23 cellular contexts compared by ENCODE assay signal in genomic region chr3:51773529-51773928, GRCh38. TPM values are rescaled to one million over a fixed set of nuclear protein-coding genes. Genes with fewer than 3 reads are reported as not detected.
DNase-seq lines count a peak whose midpoint lies in the region; ATAC-seq and TF ChIP-seq lines count a peak whose summit lies in the region.
"Had no signal": no experiment of that assay in that cellular context is flagged by ENCODE, and none has a peak within 500 bp of the region (broad histone marks: within the 10 kb centered on the region; RNA-seq: fewer than 3 reads in every experiment).

No MANE protein-coding gene starts in this region.

- H3K4ac ChIP-seq in mesendoderm (ENCODE audit: low read depth, low read length): no peak overlapping the region

- no CpG with 5 or more reads among the region's 4 CpGs for WGBS in mesendoderm (ENCODE audit: extremely low coverage, insufficient coverage, low lambda C conversion rate)

- peaks cover 8% of the 10 kb centered on the region for H3K36me3 Mint-ChIP-seq in glutamatergic neuron (ENCODE audit: unreplicated experiment)

- no peak overlapping the region for H4K5ac ChIP-seq in mesendoderm (ENCODE audit: low read length)

- H3K36me3 ChIP-seq in brain microvascular endothelial cell (replicated peaks): no peaks in the 10 kb centered on the region
- no peaks in the 10 kb centered on the region for H3K36me3 ChIP-seq in mesendoderm (ENCODE audit: control insufficient read depth, insufficient read depth, low read length)

- H3K4me1 ChIP-seq in mesendoderm (ENCODE audit: control insufficient read depth, low read depth, low read length): peaks cover 3% of the 10 kb centered on the region
- H3K4me1 ChIP-seq: Caco-2 had no signal

- DNase-seq in NCI-H524 (lab: John Stamatoyannopoulos, UW): peak; percentile 1 to 65
- DNase-seq in NCI-H524 treated with DMSO at 0.1 percent for 48 hours (lab: John Stamatoyannopoulos, UW): no peak
- peak; percentile 71 for DNase-seq in NCI-H2171 treated with DMSO at 0.1 percent for 48 hours (lab: John Stamatoyannopoulos, UW)
- DNase-seq in brain microvascular endothelial cell: peak; percentile 7
- peak; percentile 39 for DNase-seq in mesendoderm
- DNase-seq in glutamatergic neuron: no peak
- no peak for DNase-seq in NCI-H226
- DNase-seq: AML-193, Caco-2, DND-41, GDM1, HFFc6, MM.1S, NCI-H1417 treated with DMSO at 0.1 percent for 48 hours, NCI-H2107, Right ventricle myocardium superior had no signal

- H2BK120ac ChIP-seq in mesendoderm (ENCODE audit: low read depth, low read length): no peak overlapping the region

- no peak overlapping the region for H3K56ac ChIP-seq in mesendoderm (ENCODE audit: low read length)

- no peak overlapping the region for H2BK15ac ChIP-seq in mesendoderm (replicated peaks; ENCODE audit: low read depth)

- no peak overlapping the region for H4K8ac ChIP-seq in mesendoderm (ENCODE audit: low read depth, low read length)

- in situ Hi-C loops in brain microvascular endothelial cell (cut with HindIII; ENCODE audit: low pct_ligation_motif_present, low sequenced_read_pairs): no loop called here

- H3K9ac ChIP-seq in mesendoderm (ENCODE audit: low read length): no peak overlapping the region

- H3K4me2 ChIP-seq in mesendoderm (ENCODE audit: low read length): no peak overlapping the region

- H3K9me3 Mint-ChIP-seq in glutamatergic neuron (ENCODE audit: unreplicated experiment): peaks cover 4% of the 10 kb centered on the region
- H3K9me3 Mint-ChIP-seq: HFFc6 had no signal

- H3K4me3 ChIP-seq in brain microvascular endothelial cell (ENCODE audit: low read depth, low read length) (no peak overlapping the region), mesendoderm (ENCODE audit: low read length) (no peak overlapping the region)

- H3K27me3 ChIP-seq in brain microvascular endothelial cell (replicated peaks) (no peaks in the 10 kb centered on the region), mesendoderm (ENCODE audit: insufficient read depth, low read length, poor library complexity) (no peaks in the 10 kb centered on the region)

- H3K4me1 Mint-ChIP-seq in glutamatergic neuron (ENCODE audit: low read depth, unreplicated experiment): no peaks in the 10 kb centered on the region

- no peak for ATAC-seq in GM19324 (IDR thresholded peaks at IDR 0.05; ENCODE audit: low FRiP score, unreplicated experiment)
- ATAC-seq: HepG2, Panc1, SK-N-SH treated with all-trans-retinoic acid at 6 μM for 48 hours had no signal

- no peak for TF ChIP-seq CTCF in brain microvascular endothelial cell (IDR thresholded peaks at IDR 0.05; ENCODE audit: low read depth, low read length, missing control alignments)
- TF ChIP-seq CTCF in glutamatergic neuron (IDR thresholded peaks at IDR 0.05; ENCODE audit: partially characterized antibody, unreplicated experiment): no peak

- H3K79me1 ChIP-seq in mesendoderm (ENCODE audit: low read length): no peaks in the 10 kb centered on the region

- H3K27me3 Mint-ChIP-seq in glutamatergic neuron (ENCODE audit: unreplicated experiment): peaks cover 7% of the 10 kb centered on the region

- no peak overlapping the region for H3K23ac ChIP-seq in mesendoderm (ENCODE audit: low read length)

- no peak overlapping the region for H2BK5ac ChIP-seq in mesendoderm (ENCODE audit: low read length)

- H3K18ac ChIP-seq in mesendoderm (ENCODE audit: low read length): no peak overlapping the region

- H3K27ac ChIP-seq in brain microvascular endothelial cell (no peak overlapping the region), mesendoderm (ENCODE audit: low read depth, low read length) (no peak overlapping the region)

- no peak overlapping the region for H3K27ac Mint-ChIP-seq in glutamatergic neuron (ENCODE audit: unreplicated experiment)
- H3K27ac Mint-ChIP-seq: HFFc6; T-helper 1 cell treated with Interleukin-12 subunit alpha and Interleukin-12 subunit beta and Interleukin-4 antibody, amounts not matched to agents 30 μg/mL and 1 μg/mL, for 36 hours had no signal

- H3K79me2 ChIP-seq in mesendoderm (ENCODE audit: control insufficient read depth, insufficient read depth, low read length): no peaks in the 10 kb centered on the region

- no peak overlapping the region for H2AK5ac ChIP-seq in mesendoderm (ENCODE audit: low read length)

- no peak overlapping the region for H3K4me3 Mint-ChIP-seq in glutamatergic neuron (ENCODE audit: unreplicated experiment)
- H3K4me3 Mint-ChIP-seq: HFFc6; T-helper 1 cell treated with Interleukin-12 subunit alpha and Interleukin-12 subunit beta and Interleukin-4 antibody, amounts not matched to agents 30 μg/mL and 1 μg/mL, for 36 hours had no signal

RNA-seq across cellular contexts. Expression of gene IQCF6, which starts 5.5 kb away (rescaled TPM):
- not detected for polyA plus RNA-seq in mesendoderm (2013, experiment 1 of 2)
- not detected for polyA plus RNA-seq in mesendoderm (2013, experiment 2 of 2)
- not detected for total RNA-seq in glutamatergic neuron (ENCODE audit: unreplicated experiment)
- total RNA-seq: Caco-2, H4, HepG2, HFFc6, NCI-H460, Right ventricle myocardium superior had no signal
- polyA plus RNA-seq: HepG2 had no signal

Comparison
In these comparisons a context has a peak if more than half of its experiments do, and no peak if none do; other contexts are left out.
1. DNase-seq: peak in NCI-H524 (2 of 2), NCI-H2171 treated with DMSO at 0.1 percent for 48 hours (single experiment), brain microvascular endothelial cell (single experiment) and mesendoderm (single experiment); none in NCI-H524 treated with DMSO at 0.1 percent for 48 hours (single experiment), glutamatergic neuron (single experiment) and NCI-H226 (single experiment).